In genomic region chr3:32419766-32420137, GRCh38 we compare ENCODE assay signal across 10 cellular contexts. TPM values are rescaled to one million over a fixed set of nuclear protein-coding genes. Genes with fewer than 3 reads are reported as not detected.
DNase-seq lines count a peak whose midpoint lies in the region; ATAC-seq and TF ChIP-seq lines count a peak whose summit lies in the region.
"Had no signal": no experiment of that assay in that cellular context is flagged by ENCODE, and none has a peak within 500 bp of the region (broad histone marks: within the 10 kb centered on the region; RNA-seq: fewer than 3 reads in every experiment).

No MANE protein-coding gene starts in this region.

- H3K4me3 ChIP-seq in HUES6 (ENCODE audit: low read depth, low read length), result no peak overlapping the region
- H3K4me3 ChIP-seq: HAP-1 had no signal

- H3K27me3 Mint-ChIP-seq in CD14-positive monocyte (ENCODE audit: low read depth in 3 of 3), result peaks cover 0 to 7% (median 0%) of the 10 kb centered on the region in 3 donors
- H3K27me3 Mint-ChIP-seq in activated naive CD8-positive, alpha-beta T cell treated with anti-CD3 and anti-CD28 coated beads, Interleukin-2, amount 50 U/mL, for 24 hours, result no peaks in the 10 kb centered on the region
- H3K27me3 Mint-ChIP-seq in naive B cell, result no peaks in the 10 kb centered on the region

- H3K4me1 Mint-ChIP-seq in CD14-positive monocyte (peaks cover 79% of the 10 kb centered on the region), naive B cell (peaks cover 68 to 79% (median 76%) of the 10 kb centered on the region in 3 donors)
- peaks cover 94% of the 10 kb centered on the region for H3K4me1 Mint-ChIP-seq in activated naive CD8-positive, alpha-beta T cell treated with anti-CD3 and anti-CD28 coated beads, Interleukin-2, amount 50 U/mL, for 24 hours

- no peak for ATAC-seq in activated naive CD8-positive, alpha-beta T cell treated with anti-CD3 and anti-CD28 coated beads, Interleukin-2, amount 50 U/mL, for 24 hours
- ATAC-seq in naive B cell (ENCODE audit: low read depth in 2 of 2) (peak; percentile 5 to 8), GM21390 (IDR thresholded peaks at IDR 0.05; ENCODE audit: unreplicated experiment) (no peak), HG03571 (IDR thresholded peaks at IDR 0.05; ENCODE audit: unreplicated experiment) (no peak)

- H3K4me1 ChIP-seq in HUES6 (ENCODE audit: control insufficient read depth, insufficient read depth, low read length), result peaks cover 20% of the 10 kb centered on the region
- H3K4me1 ChIP-seq: HAP-1 had no signal

- no peak for TF ChIP-seq CTCF in CD14-positive monocyte (IDR thresholded peaks at IDR 0.05)

- H3K4me3 Mint-ChIP-seq in CD14-positive monocyte (peak overlapping the region; percentile 43 to 84), naive B cell (peak overlapping the region; percentile 68 to 88 (median 80))
- peak overlapping the region; percentile 46 for H3K4me3 Mint-ChIP-seq in activated naive CD8-positive, alpha-beta T cell treated with anti-CD3 and anti-CD28 coated beads, Interleukin-2, amount 50 U/mL, for 24 hours

- H3K27me3 ChIP-seq in HUES6 (ENCODE audit: control insufficient read depth, insufficient read depth, low read length), result no peaks in the 10 kb centered on the region

- peaks cover 0 to 5% (median 0%) of the 10 kb centered on the region in 7 donors for H3K9me3 Mint-ChIP-seq in CD14-positive monocyte
- no peaks in the 10 kb centered on the region for H3K9me3 Mint-ChIP-seq in activated naive CD8-positive, alpha-beta T cell treated with anti-CD3 and anti-CD28 coated beads, Interleukin-2, amount 50 U/mL, for 24 hours
- H3K9me3 Mint-ChIP-seq in naive B cell, result no peaks in the 10 kb centered on the region

- no peak for DNase-seq in CD14-positive monocyte (ENCODE audit: low spot score)
- DNase-seq in activated naive CD8-positive, alpha-beta T cell treated with anti-CD3 and anti-CD28 coated beads, Interleukin-2, amount 50 U/mL, for 24 hours, result no peak
- DNase-seq in naive B cell, result no peak
- no peak for DNase-seq in NCI-H1694 (lab: John Stamatoyannopoulos, UW)
- DNase-seq in stimulated activated CD4-positive, alpha-beta T cell treated with anti-CD3 and anti-CD28 coated beads, Interleukin-4, amount 100 ng/mL, for 4 hours, result no peak
- DNase-seq: Karpas-422 had no signal

- H3K27ac Mint-ChIP-seq in CD14-positive monocyte, result peak overlapping the region; percentile 90 to 97 (median 94)
- peak overlapping the region; percentile 90 for H3K27ac Mint-ChIP-seq in activated naive CD8-positive, alpha-beta T cell treated with anti-CD3 and anti-CD28 coated beads, Interleukin-2, amount 50 U/mL, for 24 hours
- H3K27ac Mint-ChIP-seq in naive B cell, result peak overlapping the region; percentile 86 to 98 (median 96)

- H3K27ac ChIP-seq in HUES6 (ENCODE audit: low read depth, low read length), result peak overlapping the region; percentile 75; the same call in 1 of the 2 replicates

- intact Hi-C loops in CD14-positive monocyte (cut with micrococcal nuclease), result no loop called here

- H3K9ac ChIP-seq in HUES6 (ENCODE audit: low read length), result peak overlapping the region; percentile 48

- H3K9me3 ChIP-seq in HUES6 (ENCODE audit: control insufficient read depth, insufficient read depth, low read depth, low read length), result peaks cover 11% of the 10 kb centered on the region; the same call in 1 of the 2 replicates

- H3K36me3 Mint-ChIP-seq in CD14-positive monocyte, result peaks cover 6 to 16% of the 10 kb centered on the region in 2 donors
- H3K36me3 Mint-ChIP-seq in activated naive CD8-positive, alpha-beta T cell treated with anti-CD3 and anti-CD28 coated beads, Interleukin-2, amount 50 U/mL, for 24 hours (ENCODE audit: low read depth), result peaks cover 1% of the 10 kb centered on the region
- no peaks in the 10 kb centered on the region for H3K36me3 Mint-ChIP-seq in naive B cell

- H3K36me3 ChIP-seq in HUES6 (ENCODE audit: control insufficient read depth, insufficient read depth, low read length), result no peaks in the 10 kb centered on the region
- H3K36me3 ChIP-seq: HAP-1 had no signal

RNA-seq across cellular contexts. Expression of gene CMTM7, which starts 28.1 kb away (rescaled TPM):
- polyA plus RNA-seq in CD14-positive monocyte (100 to 1,000 TPM; 146 to 148 TPM), naive B cell (ENCODE audit: low read depth in 6 of 6) (100 to 1,000 TPM in 2 of 6 donors, 10 to 100 TPM in 4; 56.8 to 116 (median 73.3) TPM)

Comparison
In these comparisons a context has a peak if more than half of its experiments do, and no peak if none do; other contexts are left out.
1. ATAC-seq: peak in naive B cell (2 of 2); none in activated naive CD8-positive, alpha-beta T cell treated with anti-CD3 and anti-CD28 coated beads, Interleukin-2, amount 50 U/mL, for 24 hours (single experiment), GM21390 (single experiment) and HG03571 (single experiment).
2. Peak in every context shown above with its lines, with median percentiles within 50 percentile points of each other: H3K27ac Mint-ChIP-seq and H3K4me3 Mint-ChIP-seq.